In genomic region chr16:67942200-67942509, GRCh38 we compare ENCODE assay signal across 8 cellular contexts. TPM values are rescaled to one million over a fixed set of nuclear protein-coding genes. Genes with fewer than 3 reads are reported as not detected.
DNase-seq lines count a peak whose midpoint lies in the region; ATAC-seq and TF ChIP-seq lines count a peak whose summit lies in the region.

No MANE protein-coding gene starts in this region.

- H3K27me3 ChIP-seq in foreskin keratinocyte (no peaks in the 10 kb centered on the region), sigmoid colon (no peaks in the 10 kb centered on the region)

- H3K36me3 ChIP-seq in sigmoid colon, result peaks cover 21 to 60% (median 34%) of the 10 kb centered on the region in 4 donors

- peak; percentile 53 for ATAC-seq in foreskin keratinocyte
- no peak for ATAC-seq in GM18498 (IDR thresholded peaks at IDR 0.05; ENCODE audit: unreplicated experiment)
- ATAC-seq in GM19023 (IDR thresholded peaks at IDR 0.05; ENCODE audit: unreplicated experiment), result no peak

- no peak for TF ChIP-seq EP300 in sigmoid colon (IDR thresholded peaks at IDR 0.05)

- no peak overlapping the region for H3K27ac ChIP-seq in foreskin keratinocyte
- H3K27ac ChIP-seq in sigmoid colon, result peak overlapping the region in 3 of 4 donors; percentile 70 to 85 (median 84)

- H3K4me1 ChIP-seq in foreskin keratinocyte (no peaks in the 10 kb centered on the region), sigmoid colon (peaks cover 0 to 51% (median 42%) of the 10 kb centered on the region in 4 donors)

- 57 to 78% methylated on average over 6 of the region's 6 CpGs for WGBS in sigmoid colon, 2 donors

- H3K9me3 ChIP-seq in sigmoid colon, result no peaks in the 10 kb centered on the region

- no peak for TF ChIP-seq POLR2A in sigmoid colon (IDR thresholded peaks at IDR 0.05)

- H3K4me3 ChIP-seq in LNCaP clone FGC (ENCODE audit: low read depth, low read length) (no peak overlapping the region), sigmoid colon (no peak overlapping the region)

- TF ChIP-seq CTCF in LNCaP clone FGC (IDR thresholded peaks at IDR 0.05; ENCODE audit: control insufficient read depth, extremely low read depth, insufficient read depth), result peak; percentile 73
- TF ChIP-seq CTCF in foreskin keratinocyte (conservative IDR thresholded peaks at IDR 0.05), result peak; percentile 65
- peak; percentile 22 to 55 (median 50) for TF ChIP-seq CTCF in sigmoid colon (IDR thresholded peaks at IDR 0.05)

- DNase-seq in NCI-H2227 (lab: John Stamatoyannopoulos, UW; ENCODE audit: unreplicated experiment) (peak; percentile 23), NCI-H2227 treated with DMSO at 0.1 percent for 48 hours (lab: John Stamatoyannopoulos, UW) (no peak), LNCaP clone FGC (ENCODE audit: low read depth) (no peak), foreskin keratinocyte (no peak), sigmoid colon (no peak)
- peak; percentile 43 for DNase-seq in activated T-cell treated with anti-CD3 and anti-CD28 coated beads, Interleukin-2, amount 50 U/mL, for 1 hour

- intact Hi-C loops in sigmoid colon (cut with DNase I), result no loop called here

RNA-seq across cellular contexts. Expression of gene LCAT, which starts 1.8 kb away (rescaled TPM):
- 19.2 and 24.8 TPM in 2 replicates for total RNA-seq in foreskin keratinocyte
- 25.6 and 29.9 TPM in 2 replicates for polyA plus RNA-seq in foreskin keratinocyte
- 10 to 100 TPM; 10.4 to 31.0 (median 15.2) TPM for total RNA-seq in sigmoid colon
- 1 to 10 TPM in 2 of 3 donors, under 1 TPM in 1; 0.60 to 5.5 (median 1.6) TPM for polyA plus RNA-seq in sigmoid colon

RNA-seq across cellular contexts. Expression of gene PSMB10, which starts 5.5 kb away (rescaled TPM):
- total RNA-seq in foreskin keratinocyte, result 43.5 and 46.3 TPM in 2 replicates
- polyA plus RNA-seq in foreskin keratinocyte, result 51.2 and 53.6 TPM in 2 replicates
- 10 to 100 TPM; 37.1 to 61.0 (median 42.5) TPM for total RNA-seq in sigmoid colon
- polyA plus RNA-seq in sigmoid colon, result 100 to 1,000 TPM; 170 to 200 (median 183) TPM

RNA-seq across cellular contexts. Expression of gene CTRL, which starts 10.5 kb away (rescaled TPM):
- 0.31 and 0.35 TPM in 2 replicates for total RNA-seq in foreskin keratinocyte
- 0.60 and 0.62 TPM in 2 replicates for polyA plus RNA-seq in foreskin keratinocyte
- 1 to 10 TPM in 1 of 4 donors, under 1 TPM in 2, not detected in 1; 0.71 to 1.7 (median 0.82) TPM for total RNA-seq in sigmoid colon
- 1 to 10 TPM in 1 of 3 donors, not detected in 2; 2.1 TPM for polyA plus RNA-seq in sigmoid colon

RNA-seq across cellular contexts. Expression of gene SLC12A4, which starts 26.3 kb away (rescaled TPM):
- total RNA-seq in foreskin keratinocyte (79.0 and 90.9 TPM in 2 replicates), sigmoid colon (10 to 100 TPM; 27.6 to 77.0 (median 45.6) TPM)
- polyA plus RNA-seq in foreskin keratinocyte (52.6 and 57.5 TPM in 2 replicates), sigmoid colon (10 to 100 TPM in 1 of 3 donors, 1 to 10 TPM in 2; 3.0 to 13.3 (median 3.2) TPM)

RNA-seq across cellular contexts. Expression of gene DPEP3, which starts 38.1 kb away (rescaled TPM):
- total RNA-seq in foreskin keratinocyte, result not detected in 2 replicates
- not detected in 2 replicates for polyA plus RNA-seq in foreskin keratinocyte
- under 1 TPM in 1 of 4 donors, not detected in 3; 0.27 TPM for total RNA-seq in sigmoid colon
- under 1 TPM in 2 of 3 donors, not detected in 1; 0.09 to 0.46 TPM for polyA plus RNA-seq in sigmoid colon

Comparison
In these comparisons a context has a peak if more than half of its experiments do, and no peak if none do; other contexts are left out.
1. DNase-seq: peak in NCI-H2227 (single experiment) and activated T-cell treated with anti-CD3 and anti-CD28 coated beads, Interleukin-2, amount 50 U/mL, for 1 hour (single experiment); none in NCI-H2227 treated with DMSO at 0.1 percent for 48 hours (single experiment), LNCaP clone FGC (single experiment), foreskin keratinocyte (0 of 2) and sigmoid colon (single experiment).
2. Peak in every context shown above with its lines, with median percentiles within 50 percentile points of each other: CTCF ChIP-seq.